In the genomic region with DNA sequence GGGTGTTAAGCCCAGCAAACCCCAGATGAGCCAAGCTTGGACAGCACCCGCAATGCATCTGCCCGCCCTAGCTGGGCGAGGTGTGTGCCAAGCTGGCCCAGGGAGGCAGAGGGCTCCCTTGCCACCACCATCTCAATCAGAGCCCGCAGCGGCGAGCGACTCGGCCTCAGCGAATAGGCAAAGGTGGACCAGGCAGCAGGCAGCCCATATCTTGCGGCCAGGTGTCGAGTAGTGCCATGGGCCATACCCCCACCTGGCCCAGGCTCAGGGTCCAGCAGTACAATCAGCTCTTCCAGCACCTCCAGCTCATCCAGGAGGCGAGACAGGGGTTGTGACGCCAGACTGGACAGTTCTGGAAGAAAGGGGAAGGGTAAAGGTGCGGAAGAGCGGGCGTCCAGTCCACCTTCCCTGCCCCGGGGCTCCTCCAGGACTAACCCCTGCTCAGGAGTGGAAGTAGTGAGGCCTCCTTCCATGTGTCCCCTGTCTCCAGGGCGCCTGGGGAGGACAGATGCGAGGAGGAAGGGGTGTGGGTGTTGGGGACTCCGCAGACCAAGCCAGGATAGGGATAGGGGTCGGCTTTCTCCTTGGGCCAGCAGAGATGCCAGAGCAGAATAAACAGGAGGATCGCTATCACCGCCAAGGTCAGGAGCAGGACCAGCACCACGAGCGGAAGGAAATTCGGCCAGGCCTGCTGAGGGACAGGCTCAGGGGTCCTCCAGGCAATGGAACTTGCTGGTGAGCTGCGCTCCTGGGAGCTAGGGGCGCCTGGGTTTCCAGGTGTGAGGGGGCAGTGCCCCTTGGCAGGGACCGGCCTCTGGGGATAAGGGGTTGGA, we compare ENCODE assay signal across 8 cellular contexts. TPM values are rescaled to one million over a fixed set of nuclear protein-coding genes. Genes with fewer than 3 reads are reported as not detected.
DNase-seq lines count a peak whose midpoint lies in the region; ATAC-seq, FAIRE-seq and TF ChIP-seq lines count a peak whose summit lies in the region.

No MANE protein-coding gene starts in this region.

- peaks cover 48% of the 10 kb centered on the region for H3K36me3 ChIP-seq in HAP-1 (replicated peaks)
- H3K36me3 ChIP-seq in K562 (ENCODE audit: control insufficient read depth, insufficient read depth, low read length): peaks cover 66% of the 10 kb centered on the region; the same call in 2 of the 3 replicates
- H3K36me3 ChIP-seq in mesodermal cell (ENCODE audit: control insufficient read depth, insufficient read depth, low read length): peaks cover 58% of the 10 kb centered on the region

- 83% methylated on average over 27 of the region's 29 CpGs for WGBS in K562 (ENCODE audit: insufficient coverage, low coverage, missing lambda C conversion rate)
- 91% methylated on average over 22 to 26 of the region's 29 CpGs for WGBS in mesodermal cell (ENCODE audit: insufficient coverage in 2 of 2), 2 experiments

- peak overlapping the region; percentile 82 for H3K4me2 ChIP-seq in K562 (ENCODE audit: insufficient read depth, low read length)

- H3K9me3 ChIP-seq in HAP-1 (no peaks in the 10 kb centered on the region), K562 (replicated peaks; ENCODE audit: control insufficient read depth, insufficient read depth, low read depth, low read length) (no peaks in the 10 kb centered on the region), mesodermal cell (ENCODE audit: control insufficient read depth, low read length) (no peaks in the 10 kb centered on the region)

- FAIRE-seq in K562 (lab: Jason Lieb, UNC): no peak

- POLR2A ChIA-PET in K562 (lab: Yijun Ruan, JAX): interaction anchor here (0.9 to 2.7 kb wide), 6 partner anchors 8 to 35 kb away, joined by 3 to 19 read pairs (median 4); partner anchors contain the start of genes PROSER3 and ZBTB32

- no peak for TF ChIP-seq EP300 in K562 (IDR thresholded peaks at IDR 0.05; ENCODE audit: low read length)

- CTCF ChIA-PET in K562 (lab: Yijun Ruan, JAX; ENCODE audit: low intra/inter-chr PET ratio): no interaction called here

- H3K4me1 ChIP-seq in HAP-1 (peaks cover 11% of the 10 kb centered on the region), K562 (replicated peaks in 1 of 2; ENCODE audit: control insufficient read depth in 2 of 2, insufficient read depth in 2 of 2, low read length in 2 of 2) (peaks cover 22 to 50% of the 10 kb centered on the region in 2 experiments; a peak in 4 of 5 replicates), mesodermal cell (ENCODE audit: control insufficient read depth, insufficient read depth, low read length, poor library complexity, severe bottlenecking) (peaks cover 12% of the 10 kb centered on the region)

- no peaks in the 10 kb centered on the region; the same call in 2 of the 3 replicates for H3K79me2 ChIP-seq in K562 (ENCODE audit: control insufficient read depth, insufficient read depth, low read length)

- H4K20me1 ChIP-seq in K562 (replicated peaks; ENCODE audit: control insufficient read depth, insufficient read depth, low read length): no peaks in the 10 kb centered on the region

- in situ Hi-C loops in HAP-1 (cut with MboI; ENCODE audit: low sequenced_read_pairs) (no loop called here), K562 (cut with MboI) (no loop called here)

- no peak overlapping the region for H2AFZ ChIP-seq in K562 (ENCODE audit: low read depth, low read length)

- intact Hi-C loops in K562 (cut with micrococcal nuclease): loop anchor here (10.0 kb wide), 1 partner anchor 95 kb away; the partner anchor contains the start of genes COX6B1 and ETV2

- no peaks in the 10 kb centered on the region for H3K9me1 ChIP-seq in K562 (ENCODE audit: control insufficient read depth, insufficient read depth, low read length)

- H3K27me3 ChIP-seq in HAP-1 (ENCODE audit: low read depth) (no peaks in the 10 kb centered on the region), K562 (ENCODE audit: control insufficient read depth in 2 of 2, insufficient read depth in 2 of 2, low read length in 2 of 2) (no peaks in the 10 kb centered on the region)

- no peak for ATAC-seq in K562
- no peak for ATAC-seq in GM21360 (IDR thresholded peaks at IDR 0.05; ENCODE audit: unreplicated experiment)
- no peak for ATAC-seq in GM21576 (IDR thresholded peaks at IDR 0.05; ENCODE audit: unreplicated experiment)

- no TSS peak for BruUV-seq in K562 (replicated peaks; lab: Mats Ljungman, UMichigan)

- peak; percentile 53 for TF ChIP-seq POLR2A in K562 (conservative IDR thresholded peaks at IDR 0.05)

- peak overlapping the region; percentile 53 to 92 for H3K9ac ChIP-seq in K562 (ENCODE audit: insufficient read depth in 1 of 2, low read depth in 2 of 2, low read length in 2 of 2)

- H3K4me3 ChIP-seq in HAP-1: peak overlapping the region; percentile 57
- peak overlapping the region; percentile 65 for H3K4me3 ChIP-seq in K562
- peak overlapping the region; percentile 56 for H3K4me3 ChIP-seq in mesodermal cell (ENCODE audit: extremely low read depth, insufficient read depth, low read length, poor library complexity, severe bottlenecking)

- peak overlapping the region; percentile 90 for H3K27ac ChIP-seq in 22Rv1
- H3K27ac ChIP-seq in K562 (ENCODE audit: extremely low read depth, low read depth, low read length): peak overlapping the region; percentile 66
- no peak overlapping the region for H3K27ac ChIP-seq in mesodermal cell (ENCODE audit: low read depth, low read length, severe bottlenecking)

- no peak for DNase-seq in HAP-1 (ENCODE audit: low spot score in 2 of 2)
- DNase-seq in K562 (ENCODE audit: extremely low read depth in 1 of 4, low spot score in 3 of 4): no peak
- DNase-seq in amniotic stem cell (lab: John Stamatoyannopoulos, UW): no peak
- no peak for DNase-seq in occipital lobe (lab: John Stamatoyannopoulos, UW)

- no peak for TF ChIP-seq CTCF in 22Rv1 (IDR thresholded peaks at IDR 0.05)
- no peak for TF ChIP-seq CTCF in K562 (IDR thresholded peaks at IDR 0.05 in 2 of 3, conservative IDR thresholded peaks at IDR 0.05 in 1 of 3; ENCODE audit: insufficient read depth in 2 of 3, low read depth in 1 of 3, low read length in 3 of 3)

- no peak for TF ChIP-seq RAD21 in K562 (CRISPR knock-in tag; conservative IDR thresholded peaks at IDR 0.05 in 1 of 2, IDR thresholded peaks at IDR 0.05 in 1 of 2)

RNA-seq across cellular contexts. Expression of gene IGFLR1, which starts 2.8 kb away (rescaled TPM):
- 4.8 and 9.7 TPM in 2 replicates for total RNA-seq in K562 (2011; cell fraction: chromatin; rRNA removed; ENCODE audit: low replicate concordance)
- total RNA-seq in K562 (2011; cell fraction: nucleolus; rRNA removed): 8.8 and 9.6 TPM in 2 replicates
- total RNA-seq in K562 (2011; cell fraction: nucleoplasm; rRNA removed): 5.4 and 9.5 TPM in 2 replicates
- 12.1 and 14.3 TPM in 2 replicates for total RNA-seq in K562 (2014; rRNA removed)
- 1.2 and 3.6 TPM in 2 replicates for total RNA-seq in K562 (2014; rRNA removed; fragmentation: Illumina TruSeq; extraction: Trizol)
- total RNA-seq in K562 (2015; rRNA removed; fragmentation: Illumina TruSeq; extraction: Trizol): 4.6 and 9.1 TPM in 2 replicates
- total RNA-seq in K562 (2021): 7.8 and 12.1 TPM in 2 replicates
- 4.0 and 4.2 TPM in 2 replicates for polyA plus RNA-seq in K562 (2011; rRNA removed)
- 8.8 and 25.3 TPM in 2 replicates for polyA plus RNA-seq in K562 (2011; cell fraction: cytosol; rRNA removed)
- 15.2 and 21.1 TPM in 2 replicates for polyA plus RNA-seq in K562 (2011; cell fraction: nucleus; rRNA removed)
- polyA plus RNA-seq in K562 (2012): 10.9 and 14.5 TPM in 2 replicates
- 6.8 and 9.2 TPM in 2 replicates for polyA plus RNA-seq in K562 (2014; fragmentation: Illumina TruSeq; extraction: Trizol)
- polyA plus RNA-seq in K562 (2014; fragmentation: Nextera tagmentation; extraction: Ambion mirVana): 1 to 10 TPM; 1.0 to 2.6 TPM
- 11.6 and 15.0 TPM in 2 replicates for polyA plus RNA-seq in K562 (2014; rRNA removed)
- 0.75 and 0.98 TPM in 2 replicates for polyA minus RNA-seq in K562 (2011; rRNA and poly(A)+ RNA removed)
- polyA minus RNA-seq in K562 (2011; cell fraction: cytosol; rRNA and poly(A)+ RNA removed): 4.4 and 7.9 TPM in 2 replicates
- 2.8 and 3.2 TPM in 2 replicates for polyA minus RNA-seq in K562 (2011; cell fraction: nucleus; rRNA and poly(A)+ RNA removed)
- polyA plus RNA-seq in mesodermal cell (2013, experiment 1 of 2): 5.1 TPM
- 3.1 TPM for polyA plus RNA-seq in mesodermal cell (2013, experiment 2 of 2)
- total RNA-seq in occipital lobe: 0.47 TPM

RNA-seq across cellular contexts. Expression of gene U2AF1L4, which starts 5.7 kb away (rescaled TPM):
- 25.9 and 46.7 TPM in 2 replicates for total RNA-seq in K562 (2011; cell fraction: chromatin; rRNA removed; ENCODE audit: low replicate concordance)
- total RNA-seq in K562 (2011; cell fraction: nucleolus; rRNA removed): 26.5 and 31.5 TPM in 2 replicates
- 29.8 and 35.6 TPM in 2 replicates for total RNA-seq in K562 (2011; cell fraction: nucleoplasm; rRNA removed)
- total RNA-seq in K562 (2014; rRNA removed) (11.3 and 14.0 TPM in 2 replicates), K562 (2014; rRNA removed; fragmentation: Illumina TruSeq; extraction: Trizol) (6.6 and 8.4 TPM in 2 replicates), K562 (2015; rRNA removed; fragmentation: Illumina TruSeq; extraction: Trizol) (8.9 and 12.6 TPM in 2 replicates), K562 (2021) (11.2 and 14.8 TPM in 2 replicates), occipital lobe (8.7 TPM)
- polyA plus RNA-seq in K562 (2011; rRNA removed) (9.5 and 16.9 TPM in 2 replicates), K562 (2014; fragmentation: Illumina TruSeq; extraction: Trizol) (14.4 and 16.7 TPM in 2 replicates), K562 (2014; fragmentation: Nextera tagmentation; extraction: Ambion mirVana) (10 to 100 TPM in 1 of 2 experiments, 1 to 10 TPM in 1; 9.7 to 16.7 TPM), K562 (2014; rRNA removed) (14.4 and 19.5 TPM in 2 replicates)
- 12.9 and 18.3 TPM in 2 replicates for polyA plus RNA-seq in K562 (2011; cell fraction: cytosol; rRNA removed)
- polyA plus RNA-seq in K562 (2011; cell fraction: nucleus; rRNA removed): 85.9 and 97.8 TPM in 2 replicates
- 14.7 and 19.2 TPM in 2 replicates for polyA plus RNA-seq in K562 (2012)
- polyA minus RNA-seq in K562 (2011; rRNA and poly(A)+ RNA removed): 4.6 and 7.1 TPM in 2 replicates
- polyA minus RNA-seq in K562 (2011; cell fraction: cytosol; rRNA and poly(A)+ RNA removed): 3.1 and 9.3 TPM in 2 replicates
- 10.8 and 16.2 TPM in 2 replicates for polyA minus RNA-seq in K562 (2011; cell fraction: nucleus; rRNA and poly(A)+ RNA removed)
- 10.6 TPM for polyA plus RNA-seq in mesodermal cell (2013, experiment 1 of 2)
- polyA plus RNA-seq in mesodermal cell (2013, experiment 2 of 2): 12.3 TPM

RNA-seq across cellular contexts. Expression of gene PSENEN, which starts 6.0 kb away (rescaled TPM):
- total RNA-seq in K562 (2011; cell fraction: chromatin; rRNA removed; ENCODE audit: low replicate concordance): 14.8 and 25.8 TPM in 2 replicates
- 38.7 and 45.7 TPM in 2 replicates for total RNA-seq in K562 (2011; cell fraction: nucleolus; rRNA removed)
- total RNA-seq in K562 (2011; cell fraction: nucleoplasm; rRNA removed): 23.4 and 27.6 TPM in 2 replicates
- total RNA-seq in K562 (2014; rRNA removed) (42.3 and 49.6 TPM in 2 replicates), K562 (2014; rRNA removed; fragmentation: Illumina TruSeq; extraction: Trizol) (48.0 and 53.3 TPM in 2 replicates), K562 (2015; rRNA removed; fragmentation: Illumina TruSeq; extraction: Trizol) (59.0 and 61.1 TPM in 2 replicates), K562 (2021) (63.1 and 65.7 TPM in 2 replicates), occipital lobe (7.2 TPM)
- polyA plus RNA-seq in K562 (2011; rRNA removed) (29.6 and 34.5 TPM in 2 replicates), K562 (2014; fragmentation: Illumina TruSeq; extraction: Trizol) (54.2 and 58.6 TPM in 2 replicates), K562 (2014; fragmentation: Nextera tagmentation; extraction: Ambion mirVana) (100 to 1,000 TPM; 261 to 299 TPM), K562 (2014; rRNA removed) (76.5 and 79.2 TPM in 2 replicates)
- polyA plus RNA-seq in K562 (2011; cell fraction: cytosol; rRNA removed): 47.5 and 76.3 TPM in 2 replicates
- polyA plus RNA-seq in K562 (2011; cell fraction: nucleus; rRNA removed): 25.2 and 26.0 TPM in 2 replicates
- 61.9 and 63.5 TPM in 2 replicates for polyA plus RNA-seq in K562 (2012)
- 22.1 and 30.1 TPM in 2 replicates for polyA minus RNA-seq in K562 (2011; rRNA and poly(A)+ RNA removed)
- 10.7 and 13.5 TPM in 2 replicates for polyA minus RNA-seq in K562 (2011; cell fraction: cytosol; rRNA and poly(A)+ RNA removed)
- polyA minus RNA-seq in K562 (2011; cell fraction: nucleus; rRNA and poly(A)+ RNA removed): 5.4 and 7.6 TPM in 2 replicates
- polyA plus RNA-seq in mesodermal cell (2013, experiment 1 of 2): 79.4 TPM
- 70.8 TPM for polyA plus RNA-seq in mesodermal cell (2013, experiment 2 of 2)

RNA-seq across cellular contexts. Expression of gene LIN37, which starts 8.9 kb away (rescaled TPM):
- total RNA-seq in K562 (2011; cell fraction: chromatin; rRNA removed; ENCODE audit: low replicate concordance): 16.9 and 59.4 TPM in 2 replicates
- 32.5 and 40.4 TPM in 2 replicates for total RNA-seq in K562 (2011; cell fraction: nucleolus; rRNA removed)
- 22.7 and 31.1 TPM in 2 replicates for total RNA-seq in K562 (2011; cell fraction: nucleoplasm; rRNA removed)
- total RNA-seq in K562 (2014; rRNA removed): 7.7 and 10.3 TPM in 2 replicates
- total RNA-seq in K562 (2014; rRNA removed; fragmentation: Illumina TruSeq; extraction: Trizol): 5.0 and 5.7 TPM in 2 replicates
- total RNA-seq in K562 (2015; rRNA removed; fragmentation: Illumina TruSeq; extraction: Trizol): 8.5 and 8.6 TPM in 2 replicates
- 9.2 TPM in 2 replicates for total RNA-seq in K562 (2021)
- polyA plus RNA-seq in K562 (2011; rRNA removed): 4.4 and 8.7 TPM in 2 replicates
- polyA plus RNA-seq in K562 (2011; cell fraction: cytosol; rRNA removed): 11.6 and 13.7 TPM in 2 replicates
- 45.6 and 54.7 TPM in 2 replicates for polyA plus RNA-seq in K562 (2011; cell fraction: nucleus; rRNA removed)
- 7.4 and 16.7 TPM in 2 replicates for polyA plus RNA-seq in K562 (2012)
- polyA plus RNA-seq in K562 (2014; fragmentation: Illumina TruSeq; extraction: Trizol): 11.5 and 14.4 TPM in 2 replicates
- polyA plus RNA-seq in K562 (2014; fragmentation: Nextera tagmentation; extraction: Ambion mirVana): 1 to 10 TPM; 1.2 to 3.1 TPM
- polyA plus RNA-seq in K562 (2014; rRNA removed): 9.0 and 12.5 TPM in 2 replicates
- 4.6 and 4.8 TPM in 2 replicates for polyA minus RNA-seq in K562 (2011; rRNA and poly(A)+ RNA removed)
- polyA minus RNA-seq in K562 (2011; cell fraction: cytosol; rRNA and poly(A)+ RNA removed): 12.8 and 14.8 TPM in 2 replicates
- 13.2 and 21.9 TPM in 2 replicates for polyA minus RNA-seq in K562 (2011; cell fraction: nucleus; rRNA and poly(A)+ RNA removed)
- 8.1 TPM for polyA plus RNA-seq in mesodermal cell (2013, experiment 1 of 2)
- 10.2 TPM for polyA plus RNA-seq in mesodermal cell (2013, experiment 2 of 2)
- total RNA-seq in occipital lobe: 8.3 TPM

RNA-seq across cellular contexts. Expression of gene HSPB6, which starts 17.3 kb away (rescaled TPM):
- 0.32 TPM in 1 of 2 replicates, not detected in the other for total RNA-seq in K562 (2011; cell fraction: chromatin; rRNA removed; ENCODE audit: low replicate concordance)
- 0.50 and 0.92 TPM in 2 replicates for total RNA-seq in K562 (2011; cell fraction: nucleolus; rRNA removed)
- not detected in 2 replicates for total RNA-seq in K562 (2011; cell fraction: nucleoplasm; rRNA removed)
- total RNA-seq in K562 (2014; rRNA removed): not detected in 2 replicates
- total RNA-seq in K562 (2014; rRNA removed; fragmentation: Illumina TruSeq; extraction: Trizol): not detected in 2 replicates
- total RNA-seq in K562 (2015; rRNA removed; fragmentation: Illumina TruSeq; extraction: Trizol): not detected in 2 replicates
- total RNA-seq in K562 (2021): 0.40 and 0.55 TPM in 2 replicates
- 0.05 TPM in 1 of 2 replicates, not detected in the other for polyA plus RNA-seq in K562 (2011; rRNA removed)
- 0.10 and 0.13 TPM in 2 replicates for polyA plus RNA-seq in K562 (2011; cell fraction: cytosol; rRNA removed)
- polyA plus RNA-seq in K562 (2011; cell fraction: nucleus; rRNA removed): 0.24 and 0.63 TPM in 2 replicates
- 0.07 and 0.51 TPM in 2 replicates for polyA plus RNA-seq in K562 (2012)
- polyA plus RNA-seq in K562 (2014; fragmentation: Illumina TruSeq; extraction: Trizol): 0.14 TPM in 1 of 2 replicates, not detected in the other
- not detected for polyA plus RNA-seq in K562 (2014; fragmentation: Nextera tagmentation; extraction: Ambion mirVana)
- not detected in 2 replicates for polyA plus RNA-seq in K562 (2014; rRNA removed)
- polyA minus RNA-seq in K562 (2011; rRNA and poly(A)+ RNA removed): 0.15 TPM in 1 of 2 replicates, not detected in the other
- polyA minus RNA-seq in K562 (2011; cell fraction: cytosol; rRNA and poly(A)+ RNA removed): not detected in 2 replicates
- 0.22 TPM in 1 of 2 replicates, not detected in the other for polyA minus RNA-seq in K562 (2011; cell fraction: nucleus; rRNA and poly(A)+ RNA removed)
- 0.77 TPM for polyA plus RNA-seq in mesodermal cell (2013, experiment 1 of 2)
- 1.3 TPM for polyA plus RNA-seq in mesodermal cell (2013, experiment 2 of 2)
- total RNA-seq in occipital lobe: 0.31 TPM
